ENCODE assay signal across 8 cellular contexts in genomic region chr1:230867903-230868735, GRCh38. TPM values are rescaled to one million over a fixed set of nuclear protein-coding genes. Genes with fewer than 3 reads are reported as not detected.
A peak's percentile ranks its signal among the peaks of the same experiment; 100 is the strongest.
DNase-seq lines count a peak whose midpoint lies in the region; ATAC-seq and TF ChIP-seq lines count a peak whose summit lies in the region.

A gene with protein sequence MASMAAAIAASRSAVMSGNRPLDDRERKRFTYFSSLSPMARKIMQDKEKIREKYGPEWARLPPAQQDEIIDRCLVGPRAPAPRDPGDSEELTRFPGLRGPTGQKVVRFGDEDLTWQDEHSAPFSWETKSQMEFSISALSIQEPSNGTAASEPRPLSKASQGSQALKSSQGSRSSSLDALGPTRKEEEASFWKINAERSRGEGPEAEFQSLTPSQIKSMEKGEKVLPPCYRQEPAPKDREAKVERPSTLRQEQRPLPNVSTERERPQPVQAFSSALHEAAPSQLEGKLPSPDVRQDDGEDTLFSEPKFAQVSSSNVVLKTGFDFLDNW (minus strand): TSS chr1:230868521. CDS start chr1:230868512, 9 bp downstream.

- CTCF ChIA-PET in activated CD4-positive, alpha-beta T cell treated with anti-CD3 and anti-CD28 coated beads, Interleukin-2, amount 10 ng/mL, durations not matched to agents 7 days and 5 days (lab: Charles Lee): interaction anchor here (0.9 kb wide), 1 partner anchor 34 kb away, joined by 3 read pairs; no protein-coding TSS in a partner anchor

- peak; percentile 35 to 88 (median 86) for DNase-seq in NCI-H1417 (lab: John Stamatoyannopoulos, UW)
- no peak for DNase-seq in NCI-H1417 treated with DMSO at 0.1 percent for 48 hours (lab: John Stamatoyannopoulos, UW)
- peak; percentile 100 for DNase-seq in NCI-H1694 treated with DMSO at 0.1 percent for 48 hours (lab: John Stamatoyannopoulos, UW)
- peak; percentile 68 for DNase-seq in activated CD4-positive, alpha-beta T cell treated with anti-CD3 and anti-CD28 coated beads, Interleukin-2, amount 10 ng/mL, durations not matched to agents 7 days and 5 days
- peak; percentile 56 to 94 for DNase-seq in lower leg skin (ENCODE audit: low spot score in 2 of 2)
- peak; percentile 54 to 75 for DNase-seq in stimulated activated CD4-positive, alpha-beta T cell treated with anti-CD3 and anti-CD28 coated beads, Interleukin-4, amount 100 ng/mL, for 48 hours (ENCODE audit: low read depth in 2 of 2)

- intact Hi-C loops in dendritic cell treated with granulocyte-macrophage colony-stimulating factor and Interleukin-4, amounts not matched to agents 40 ng/mL and 50 ng/mL, for 4 days (cut with micrococcal nuclease): loop anchor here (5.0 kb wide), 1 partner anchor 226 kb away; the partner anchor contains the start of gene COG2
- intact Hi-C loops in lower leg skin (cut with DNase I; ENCODE audit: low total_unique reads): no loop called here

- peak within 1 kb of the TSS; percentile 82 for H3K4me3 Mint-ChIP-seq in activated CD4-positive, alpha-beta T cell treated with anti-CD3 and anti-CD28 coated beads, Interleukin-2, amount 10 ng/mL, durations not matched to agents 7 days and 5 days
- H3K4me3 Mint-ChIP-seq in dendritic cell treated with granulocyte-macrophage colony-stimulating factor and Interleukin-4, amounts not matched to agents 40 ng/mL and 50 ng/mL, for 4 days: peak within 1 kb of the TSS; percentile 86

- peaks cover 14% of the 10 kb centered on the region for H3K4me1 Mint-ChIP-seq in activated CD4-positive, alpha-beta T cell treated with anti-CD3 and anti-CD28 coated beads, Interleukin-2, amount 10 ng/mL, durations not matched to agents 7 days and 5 days
- peaks cover 25% of the 10 kb centered on the region for H3K4me1 Mint-ChIP-seq in dendritic cell treated with granulocyte-macrophage colony-stimulating factor and Interleukin-4, amounts not matched to agents 40 ng/mL and 50 ng/mL, for 4 days (ENCODE audit: low read depth)

- H3K27ac Mint-ChIP-seq in activated CD4-positive, alpha-beta T cell treated with anti-CD3 and anti-CD28 coated beads, Interleukin-2, amount 10 ng/mL, durations not matched to agents 7 days and 5 days: no peak within 1 kb of the TSS
- peak within 1 kb of the TSS; percentile 76 for H3K27ac Mint-ChIP-seq in dendritic cell treated with granulocyte-macrophage colony-stimulating factor and Interleukin-4, amounts not matched to agents 40 ng/mL and 50 ng/mL, for 4 days

- peak within 1 kb of the TSS; percentile 97 for H3K4me3 ChIP-seq in lower leg skin (ENCODE audit: low read depth, poor library complexity, severe bottlenecking)

- H3K36me3 Mint-ChIP-seq in activated CD4-positive, alpha-beta T cell treated with anti-CD3 and anti-CD28 coated beads, Interleukin-2, amount 10 ng/mL, durations not matched to agents 7 days and 5 days (ENCODE audit: low read depth): no peaks in the 10 kb centered on the region
- peaks cover 10% of the 10 kb centered on the region for H3K36me3 Mint-ChIP-seq in dendritic cell treated with granulocyte-macrophage colony-stimulating factor and Interleukin-4, amounts not matched to agents 40 ng/mL and 50 ng/mL, for 4 days (ENCODE audit: low read depth)

- TF ChIP-seq POLR2A in lower leg skin (IDR thresholded peaks at IDR 0.05): no peak

- no peak for TF ChIP-seq CTCF in lower leg skin (IDR thresholded peaks at IDR 0.05)

- peak; percentile 92 for ATAC-seq in HG02759 (IDR thresholded peaks at IDR 0.05; ENCODE audit: unreplicated experiment)

- peaks cover 40% of the 10 kb centered on the region for H3K27me3 Mint-ChIP-seq in activated CD4-positive, alpha-beta T cell treated with anti-CD3 and anti-CD28 coated beads, Interleukin-2, amount 10 ng/mL, durations not matched to agents 7 days and 5 days
- peaks cover 53% of the 10 kb centered on the region for H3K27me3 Mint-ChIP-seq in dendritic cell treated with granulocyte-macrophage colony-stimulating factor and Interleukin-4, amounts not matched to agents 40 ng/mL and 50 ng/mL, for 4 days

- 0 to 1% methylated on average over 36 to 44 of the region's 96 CpGs for WGBS in lower leg skin, 2 donors

- no peaks in the 10 kb centered on the region for H3K9me3 Mint-ChIP-seq in activated CD4-positive, alpha-beta T cell treated with anti-CD3 and anti-CD28 coated beads, Interleukin-2, amount 10 ng/mL, durations not matched to agents 7 days and 5 days
- H3K9me3 Mint-ChIP-seq in dendritic cell treated with granulocyte-macrophage colony-stimulating factor and Interleukin-4, amounts not matched to agents 40 ng/mL and 50 ng/mL, for 4 days: no peaks in the 10 kb centered on the region

- POLR2A ChIA-PET in activated CD4-positive, alpha-beta T cell treated with anti-CD3 and anti-CD28 coated beads, Interleukin-2, amount 10 ng/mL, durations not matched to agents 7 days and 5 days (lab: Charles Lee): no interaction called here

RNA-seq across cellular contexts. Expression of the gene that starts here (rescaled TPM):
- total RNA-seq in activated CD4-positive, alpha-beta T cell treated with anti-CD3 and anti-CD28 coated beads, Interleukin-2, amount 10 ng/mL, durations not matched to agents 7 days and 5 days: 1 to 10 TPM; 2.0 to 2.4 TPM
- 10 to 100 TPM; 71.1 to 80.1 (median 73.3) TPM for total RNA-seq in lower leg skin

Comparison
In these comparisons a context has a peak if more than half of its experiments do, and no peak if none do; other contexts are left out.
1. RNA of the gene that starts here (total RNA-seq): 71.1 to 80.1 TPM in lower leg skin; 2.0 to 2.4 TPM in activated CD4-positive, alpha-beta T cell treated with anti-CD3 and anti-CD28 coated beads, Interleukin-2, amount 10 ng/mL, durations not matched to agents 7 days and 5 days; every median in the first group is over 10 times any median in the second.